ENCODE assay signal across 8 cellular contexts in genomic region chr1:177256153-177256814, GRCh38.
DNase-seq lines count a peak whose midpoint lies in the region; ATAC-seq and TF ChIP-seq lines count a peak whose summit lies in the region.

No MANE protein-coding gene starts in this region.

- peak; percentile 18 for DNase-seq in activated CD4-positive, alpha-beta T cell treated with anti-CD3 and anti-CD28 coated beads for 48 hours
- DNase-seq in activated CD4-positive, alpha-beta T cell treated with anti-CD3 and anti-CD28 coated beads for 1 hour, result no peak
- DNase-seq in HPDE6-E6E7 (ENCODE audit: extremely low spot score), result peak; percentile 21
- DNase-seq in SHP77 (lab: John Stamatoyannopoulos, UW), result peak; percentile 73 to 76
- peak; percentile 83 for DNase-seq in fibroblast of the conjunctiva (ENCODE audit: low read depth)
- peak; percentile 33 to 69 (median 44) for DNase-seq in ovary

- H3K27me3 ChIP-seq in ovary, result no peaks in the 10 kb centered on the region

- no peak for ATAC-seq in HG02884 (IDR thresholded peaks at IDR 0.05; ENCODE audit: unreplicated experiment)
- no peak for ATAC-seq in HG03097 (IDR thresholded peaks at IDR 0.05; ENCODE audit: low FRiP score, unreplicated experiment)

- peak in 1 of 3 donors; percentile 29 for TF ChIP-seq CTCF in ovary (IDR thresholded peaks at IDR 0.05)

- H3K36me3 ChIP-seq in ovary, result no peaks in the 10 kb centered on the region

- WGBS in ovary, 3 donors, result 28 to 41% (median 32%) methylated on average over 16 of the region's 16 CpGs

- H3K4me1 ChIP-seq in ovary (ENCODE audit: insufficient read depth), result no peaks in the 10 kb centered on the region

- intact Hi-C loops in ovary (cut with DNase I), result no loop called here

- no peak for TF ChIP-seq EP300 in ovary (IDR thresholded peaks at IDR 0.05)

- H3K9me3 ChIP-seq in ovary, result no peaks in the 10 kb centered on the region

- H3K27ac ChIP-seq in ovary, result no peak overlapping the region

- no peak for TF ChIP-seq POLR2A in ovary (IDR thresholded peaks at IDR 0.05)

- H3K4me3 ChIP-seq in ovary, result no peak overlapping the region
